8 cellular contexts compared by ENCODE assay signal in the genomic region with DNA sequence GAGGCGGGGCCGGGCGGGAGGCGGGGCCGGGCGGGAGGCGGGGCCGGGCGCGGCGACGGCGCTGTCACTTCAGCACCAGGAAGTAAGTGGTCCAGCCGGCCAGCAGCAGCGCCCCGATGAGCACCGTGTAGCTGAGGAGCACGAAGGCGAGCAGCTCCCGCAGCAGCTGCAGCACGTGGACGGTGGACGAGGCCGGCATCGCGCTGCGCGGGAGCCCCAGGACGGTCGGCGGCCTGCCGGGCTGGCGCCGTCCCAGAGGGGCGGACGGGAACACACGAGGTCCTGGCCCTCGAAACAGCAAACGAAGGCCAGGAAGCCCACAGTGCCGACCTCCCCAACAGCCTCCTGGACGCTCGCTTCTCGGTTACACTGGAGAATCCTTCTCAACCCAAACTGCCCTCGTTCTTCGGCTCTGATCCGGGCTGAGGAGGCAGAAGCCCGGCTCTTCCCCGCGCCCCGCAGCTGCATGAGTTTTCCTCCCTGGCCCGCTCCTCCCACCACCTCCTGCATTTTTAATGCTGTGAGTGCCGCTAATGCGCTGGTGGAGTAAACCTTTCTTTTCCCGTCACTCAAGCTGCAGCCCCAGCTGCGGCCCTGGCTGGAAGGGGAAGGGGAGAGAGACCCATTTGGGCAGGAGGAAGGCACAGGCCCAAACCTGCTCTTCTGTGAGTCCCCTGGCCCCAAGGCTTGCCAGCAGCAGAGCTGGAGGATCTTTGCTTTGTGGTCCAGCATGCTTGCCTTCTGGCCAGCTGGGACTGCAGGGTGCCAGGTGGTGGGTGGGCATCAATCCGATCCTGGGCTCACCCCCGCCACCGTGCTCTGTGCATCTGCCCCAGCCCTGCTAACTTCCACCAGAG. TPM values are rescaled to one million over a fixed set of nuclear protein-coding genes. Genes with fewer than 3 reads are reported as not detected.
A peak's percentile ranks its signal among the peaks of the same experiment; 100 is the strongest.
DNase-seq lines count a peak whose midpoint lies in the region; ATAC-seq and TF ChIP-seq lines count a peak whose summit lies in the region.

No MANE protein-coding gene starts in this region.

- TF ChIP-seq CTCF in epithelial cell of proximal tubule (conservative IDR thresholded peaks at IDR 0.05; ENCODE audit: low read depth, low read length) (no peak), retinal pigment epithelial cell (conservative IDR thresholded peaks at IDR 0.05; ENCODE audit: low read depth, low read length) (no peak)

- H3K4me3 ChIP-seq in epithelial cell of proximal tubule (ENCODE audit: low read depth, low read length) (peak overlapping the region; percentile 45), retinal pigment epithelial cell (ENCODE audit: low read length) (peak overlapping the region; percentile 26)

- DNase-seq in DMS53 (lab: John Stamatoyannopoulos, UW) (peak; percentile 69), DMS53 treated with DMSO at 0.1 percent for 48 hours (lab: John Stamatoyannopoulos, UW; ENCODE audit: unreplicated experiment) (no peak), NCI-H2227 treated with DMSO at 0.1 percent for 48 hours (lab: John Stamatoyannopoulos, UW) (peak; percentile 58), epithelial cell of proximal tubule (ENCODE audit: low read depth) (no peak), retinal pigment epithelial cell (ENCODE audit: low read depth) (no peak), NOMO-1 treated with DMSO at 0.1 percent for 48 hours (lab: John Stamatoyannopoulos, UW; ENCODE audit: unreplicated experiment) (no peak), SIG-M5 (lab: John Stamatoyannopoulos, UW) (no peak)

- ATAC-seq in GM19463 (IDR thresholded peaks at IDR 0.05; ENCODE audit: unreplicated experiment) = no peak

RNA-seq across cellular contexts. Expression of a gene that starts 0.7 kb away (rescaled TPM):
- total RNA-seq in epithelial cell of proximal tubule = 92.6 and 123 TPM in 2 replicates

RNA-seq across cellular contexts. Expression of a gene that starts 23.1 kb away (rescaled TPM):
- 0.58 and 1.4 TPM in 2 replicates for total RNA-seq in epithelial cell of proximal tubule

RNA-seq across cellular contexts. Expression of a gene that starts 39.7 kb away (rescaled TPM):
- total RNA-seq in epithelial cell of proximal tubule = 15.1 and 23.4 TPM in 2 replicates

RNA-seq across cellular contexts. Expression of a gene that starts 43.7 kb away (rescaled TPM):
- 2.5 TPM in 1 of 2 replicates, not detected in the other for total RNA-seq in epithelial cell of proximal tubule

RNA-seq across cellular contexts. Expression of a gene that starts 52.6 kb away (rescaled TPM):
- not detected in 2 replicates for total RNA-seq in epithelial cell of proximal tubule

Comparison
In these comparisons a context has a peak if more than half of its experiments do, and no peak if none do; other contexts are left out.
1. DNase-seq: peak in DMS53 (single experiment) and NCI-H2227 treated with DMSO at 0.1 percent for 48 hours (single experiment); none in DMS53 treated with DMSO at 0.1 percent for 48 hours (single experiment), epithelial cell of proximal tubule (single experiment), retinal pigment epithelial cell (single experiment), NOMO-1 treated with DMSO at 0.1 percent for 48 hours (single experiment) and SIG-M5 (single experiment).